In the genomic region with DNA sequence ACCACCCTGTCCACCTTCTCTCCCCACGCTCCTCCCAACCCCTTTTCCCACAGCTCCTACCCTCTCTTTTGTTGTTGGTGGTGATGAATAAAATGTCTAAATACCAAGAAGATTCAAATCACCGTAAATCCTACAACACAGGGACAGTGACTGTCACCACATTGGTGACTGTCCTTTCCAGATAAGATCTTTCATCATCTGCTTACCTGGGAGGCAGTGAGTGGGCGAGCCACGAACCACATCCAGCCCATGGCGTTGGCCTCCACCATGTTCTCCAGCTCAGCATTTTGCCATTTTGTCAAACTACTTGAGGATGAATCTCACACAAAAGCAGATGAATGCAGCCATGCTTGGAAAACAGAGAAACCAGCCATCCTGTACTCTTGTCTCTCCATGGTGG, we compare ENCODE assay signal across 20 cellular contexts. TPM values are rescaled to one million over a fixed set of nuclear protein-coding genes. Genes with fewer than 3 reads are reported as not detected.
DNase-seq lines count a peak whose midpoint lies in the region; ATAC-seq, FAIRE-seq and TF ChIP-seq lines count a peak whose summit lies in the region.
"Had no signal": no experiment of that assay in that cellular context is flagged by ENCODE, and none has a peak within 500 bp of the region (broad histone marks: within the 10 kb centered on the region; RNA-seq: fewer than 3 reads in every experiment).

No MANE protein-coding gene starts in this region.

- H3K36me3 ChIP-seq in BLaER1 (no peaks in the 10 kb centered on the region), H1 (ENCODE audit: control insufficient read depth in 2 of 4, insufficient read depth in 4 of 4, low read length in 3 of 4) (no peaks in the 10 kb centered on the region)
- H3K36me3 ChIP-seq: breast epithelium, esophagus muscularis mucosa, left lung, Peyer's patch had no signal

- no peak overlapping the region for H4K5ac ChIP-seq in H1 (ENCODE audit: insufficient read length, low read depth, low read length)

- H3K9me3 Mint-ChIP-seq in CD4-positive, alpha-beta T cell: no peaks in the 10 kb centered on the region
- no peaks in the 10 kb centered on the region for H3K9me3 Mint-ChIP-seq in activated CD8-positive, alpha-beta T cell treated with anti-CD3 and anti-CD28 coated beads for 36 hours

- no peaks in the 10 kb centered on the region for H3K79me2 ChIP-seq in H1 (ENCODE audit: control insufficient read depth in 1 of 2, insufficient read depth in 2 of 2, low read length in 2 of 2)

- no peaks in the 10 kb centered on the region for H3K79me1 ChIP-seq in H1 (ENCODE audit: low read depth, low read length)

- no peak overlapping the region for H2BK120ac ChIP-seq in H1 (replicated peaks; ENCODE audit: low read depth, low read length)

- H3K56ac ChIP-seq in H1 (replicated peaks; ENCODE audit: insufficient read length, low read depth, low read length): no peak overlapping the region

- H2BK5ac ChIP-seq in H1 (ENCODE audit: low read depth, low read length): no peak overlapping the region

- no peak overlapping the region for H3K23ac ChIP-seq in H1 (ENCODE audit: insufficient read length)

- no peak overlapping the region for H2AK5ac ChIP-seq in H1 (ENCODE audit: low read depth, low read length)

- H3K18ac ChIP-seq in H1 (ENCODE audit: extremely low read depth, low read length): no peak overlapping the region

- no peaks in the 10 kb centered on the region for H3K9me3 ChIP-seq in BLaER1
- no peaks in the 10 kb centered on the region for H3K9me3 ChIP-seq in CD4-positive, alpha-beta T cell (ENCODE audit: control insufficient read depth, low read length)
- H3K9me3 ChIP-seq in H1 (ENCODE audit: insufficient read depth in 2 of 2, low read depth in 1 of 2, low read length in 1 of 2): no peaks in the 10 kb centered on the region
- H3K9me3 ChIP-seq: breast epithelium, esophagus muscularis mucosa, left lung, mucosa of descending colon, Peyer's patch, SK-N-SH had no signal

- H3K9ac ChIP-seq in BLaER1: no peak overlapping the region
- H3K9ac ChIP-seq in H1 (replicated peaks in 1 of 4; ENCODE audit: extremely low read depth in 1 of 4, low read depth in 3 of 4, low read length in 3 of 4): no peak overlapping the region
- H3K9ac ChIP-seq: SK-N-SH had no signal

- H3K27me3 ChIP-seq in BLaER1 (no peaks in the 10 kb centered on the region), H1 (replicated peaks in 1 of 4; ENCODE audit: control insufficient read depth in 3 of 4, extremely low read depth in 1 of 4, insufficient read depth in 3 of 4, low read length in 3 of 4) (no peaks in the 10 kb centered on the region)
- no peaks in the 10 kb centered on the region for H3K27me3 ChIP-seq in CD4-positive, alpha-beta T cell (ENCODE audit: control insufficient read depth, insufficient read depth, low read length)
- H3K27me3 ChIP-seq: breast epithelium, Peyer's patch had no signal

- no peak for FAIRE-seq in H1 (lab: Jason Lieb, UNC)

- no peak for TF ChIP-seq CTCF in CD4-positive, alpha-beta T cell (IDR thresholded peaks at IDR 0.05)
- no peak for TF ChIP-seq CTCF in activated CD8-positive, alpha-beta T cell treated with anti-CD3 and anti-CD28 coated beads for 36 hours (IDR thresholded peaks at IDR 0.05)
- no peak for TF ChIP-seq CTCF in H1 (IDR thresholded peaks at IDR 0.05; ENCODE audit: control extremely low read depth in 1 of 3, insufficient read depth in 1 of 3, low read depth in 1 of 3, low read length in 3 of 3)

- H3K4ac ChIP-seq in H1 (replicated peaks; ENCODE audit: insufficient read length, low read depth, low read length): no peak overlapping the region

- H3K4me2 ChIP-seq in BLaER1: peak overlapping the region; percentile 79
- no peak overlapping the region for H3K4me2 ChIP-seq in H1 (ENCODE audit: insufficient read depth in 1 of 2, low read depth in 2 of 2, low read length in 2 of 2)
- H3K4me2 ChIP-seq: SK-N-SH had no signal

- H4K20me1 ChIP-seq in BLaER1 (no peaks in the 10 kb centered on the region), H1 (replicated peaks in 1 of 2; ENCODE audit: control insufficient read depth in 1 of 2, insufficient read depth in 2 of 2, low read length in 2 of 2) (no peaks in the 10 kb centered on the region)

- peaks cover 23% of the 10 kb centered on the region for H3K4me1 Mint-ChIP-seq in CD4-positive, alpha-beta T cell (ENCODE audit: low read depth)
- peaks cover 47% of the 10 kb centered on the region for H3K4me1 Mint-ChIP-seq in activated CD8-positive, alpha-beta T cell treated with anti-CD3 and anti-CD28 coated beads for 36 hours (ENCODE audit: low read depth)

- H3K14ac ChIP-seq in H1 (ENCODE audit: insufficient read length): no peak overlapping the region

- H2BK12ac ChIP-seq in H1 (ENCODE audit: low read depth, low read length): no peak overlapping the region

- no peak overlapping the region for H2BK20ac ChIP-seq in H1 (ENCODE audit: low read length)

- DNase-seq in CD4-positive, alpha-beta T cell: no peak
- peak; percentile 85 for DNase-seq in activated CD8-positive, alpha-beta T cell treated with anti-CD3 and anti-CD28 coated beads for 36 hours
- DNase-seq in H1 (ENCODE audit: low read depth in 1 of 2, low spot score in 2 of 2) (no peak), NCI-H187 (lab: John Stamatoyannopoulos, UW) (no peak), GM19240 (ENCODE audit: insufficient read length, low spot score) (no peak)
- DNase-seq: activated CD8-positive, alpha-beta memory T cell treated with anti-CD3 and anti-CD28 coated beads for 24 hours; dorsolateral prefrontal cortex; Karpas-422; mucosa of descending colon; NCI-H1105; NCI-H748 treated with DMSO at 0.1 percent for 48 hours; Peyer's patch; SK-N-SH; trophoblast cell had no signal

- TF ChIP-seq EP300 in H1 (IDR thresholded peaks at IDR 0.05; ENCODE audit: borderline replicate concordance in 1 of 2, low read depth in 2 of 2, low read length in 2 of 2): no peak

- H3K36me3 Mint-ChIP-seq in CD4-positive, alpha-beta T cell (ENCODE audit: low read depth): no peaks in the 10 kb centered on the region
- no peaks in the 10 kb centered on the region for H3K36me3 Mint-ChIP-seq in activated CD8-positive, alpha-beta T cell treated with anti-CD3 and anti-CD28 coated beads for 36 hours (ENCODE audit: low read depth)

- CTCF ChIA-PET in CD4-positive, alpha-beta T cell (lab: Charles Lee): no interaction called here
- CTCF ChIA-PET in activated CD8-positive, alpha-beta T cell treated with anti-CD3 and anti-CD28 coated beads for 36 hours (lab: Charles Lee): interaction anchor here (0.6 to 8.4 kb wide), 4 partner anchors 15 to 41 kb away, joined by 3 to 73 read pairs (median 3); no protein-coding TSS in a partner anchor
- CTCF ChIA-PET in H1 (lab: Charles Lee; ENCODE audit: partially characterized antibody): interaction anchor here (0.9 to 2.8 kb wide), 6 partner anchors 9 to 211 kb away, joined by 3 to 11 read pairs (median 6); a partner anchor contains a TSS

- no peak overlapping the region for H4K8ac ChIP-seq in H1 (ENCODE audit: extremely low read depth, insufficient read depth, low read length)

- TF ChIP-seq RAD21 in H1 (IDR thresholded peaks at IDR 0.05 in 1 of 2, conservative IDR thresholded peaks at IDR 0.05 in 1 of 2; ENCODE audit: low read depth in 2 of 2, low read length in 2 of 2): no peak

- H3K27ac Mint-ChIP-seq in CD4-positive, alpha-beta T cell: no peak overlapping the region
- H3K27ac Mint-ChIP-seq in activated CD8-positive, alpha-beta T cell treated with anti-CD3 and anti-CD28 coated beads for 36 hours: peak overlapping the region; percentile 81

- H3K27ac ChIP-seq in BLaER1 (peak overlapping the region; percentile 32; the same call in 1 of the 2 replicates), H1 (ENCODE audit: low read depth, low read length) (no peak overlapping the region)
- H3K27ac ChIP-seq in CD4-positive, alpha-beta T cell (ENCODE audit: low read depth, low read length): no peak overlapping the region
- H3K27ac ChIP-seq: breast epithelium had no signal

- H3K4me3 Mint-ChIP-seq in CD4-positive, alpha-beta T cell: no peak overlapping the region
- no peak overlapping the region for H3K4me3 Mint-ChIP-seq in activated CD8-positive, alpha-beta T cell treated with anti-CD3 and anti-CD28 coated beads for 36 hours

- no peak overlapping the region for H2AFZ ChIP-seq in H1 (ENCODE audit: low read length)

- TF ChIP-seq POLR2A in H1 (IDR thresholded peaks at IDR 0.05; ENCODE audit: control extremely low read depth in 1 of 2, low read depth in 2 of 2, low read length in 2 of 2): no peak

- WGBS in H1 (ENCODE audit: extremely low coverage in 1 of 2, insufficient coverage in 1 of 2, insufficient read length in 1 of 2, insufficient replicate concordance in 2 of 2, low coverage in 1 of 2, low lambda C conversion rate in 2 of 2, missing lambda C conversion rate in 1 of 2), 2 experiments: 71% methylated on average over 5 of the region's 5 CpGs; no CpG with 5 or more reads in 1 of the 2 experiments

- no peaks in the 10 kb centered on the region for H3K23me2 ChIP-seq in H1 (ENCODE audit: low read depth, low read length)

- H3K4me1 ChIP-seq in BLaER1: peaks cover 74% of the 10 kb centered on the region
- peaks cover 0 to 2% (median 0%) of the 10 kb centered on the region in 4 experiments; a peak in 1 of 7 replicates for H3K4me1 ChIP-seq in H1 (replicated peaks in 1 of 4; ENCODE audit: control insufficient read depth in 3 of 4, insufficient read depth in 4 of 4, low read length in 3 of 4)
- H3K4me1 ChIP-seq: breast epithelium had no signal

- H4K91ac ChIP-seq in H1 (replicated peaks; ENCODE audit: insufficient read length, low read length): no peak overlapping the region

- no peak overlapping the region for H3K4me3 ChIP-seq in BLaER1
- H3K4me3 ChIP-seq in H1 (ENCODE audit: extremely low read depth in 1 of 4, insufficient read depth in 2 of 4, low read depth in 3 of 4, low read length in 4 of 4): no peak overlapping the region
- H3K4me3 ChIP-seq: breast epithelium, dorsolateral prefrontal cortex, esophagus muscularis mucosa, left lung, mucosa of descending colon, Peyer's patch had no signal

- intact Hi-C loops in CD4-positive, alpha-beta T cell (cut with DNase I, micrococcal nuclease): no loop called here
- intact Hi-C loops in activated CD8-positive, alpha-beta T cell treated with anti-CD3 and anti-CD28 coated beads for 36 hours (cut with micrococcal nuclease): no loop called here

- no peaks in the 10 kb centered on the region for H3K27me3 Mint-ChIP-seq in CD4-positive, alpha-beta T cell
- H3K27me3 Mint-ChIP-seq in activated CD8-positive, alpha-beta T cell treated with anti-CD3 and anti-CD28 coated beads for 36 hours: no peaks in the 10 kb centered on the region

- H2BK15ac ChIP-seq in H1 (ENCODE audit: low read length): 0 out of 2 replicates have a peak overlapping the region, but pooled peaks have one; percentile 25

- peak; percentile 58 for ATAC-seq in CD4-positive, alpha-beta T cell (ENCODE audit: poor library complexity)
- peak; percentile 74 for ATAC-seq in activated CD8-positive, alpha-beta T cell treated with anti-CD3 and anti-CD28 coated beads for 36 hours
- ATAC-seq in HG02610 (IDR thresholded peaks at IDR 0.05; ENCODE audit: unreplicated experiment) (no peak), GM18861 (IDR thresholded peaks at IDR 0.05; ENCODE audit: unreplicated experiment) (no peak)
- ATAC-seq: left lung, mucosa of descending colon had no signal

- POLR2A ChIA-PET in CD4-positive, alpha-beta T cell (lab: Charles Lee): interaction anchor here (0.8 kb wide), 1 partner anchor 11 kb away, joined by 3 read pairs; no protein-coding TSS in a partner anchor
- POLR2A ChIA-PET in activated CD8-positive, alpha-beta T cell treated with anti-CD3 and anti-CD28 coated beads for 36 hours (lab: Charles Lee): interaction anchor here (0.6 to 1.5 kb wide), 7 partner anchors 8 to 119 kb away, joined by 3 to 7 read pairs (median 4); no protein-coding TSS in a partner anchor
- POLR2A ChIA-PET in H1 (lab: Charles Lee; ENCODE audit: partially characterized antibody): no interaction called here

RNA-seq across cellular contexts. Expression of a gene that starts 6.7 kb away (rescaled TPM):
- total RNA-seq in CD4-positive, alpha-beta T cell: 100 to 1,000 TPM; 134 to 138 TPM
- 10 to 100 TPM; 33.2 to 33.4 TPM for total RNA-seq in activated CD8-positive, alpha-beta T cell treated with anti-CD3 and anti-CD28 coated beads for 36 hours
- not detected in 2 replicates for total RNA-seq in H1 (2021; fragmentation: NEBNext Ultra II Directional; extraction: Animal tissue kit (Norgen Biotek cat#: 25700))
- polyA plus RNA-seq in H1 (2011; rRNA removed): 0.08 and 0.09 TPM in 2 replicates
- polyA plus RNA-seq in H1 (2011; cell fraction: cytosol; rRNA removed): 0.43 TPM
- polyA plus RNA-seq in H1 (2011; cell fraction: nucleus; rRNA removed): 0.16 TPM
- 0.07 to 0.11 TPM in 2 of 4 replicates, not detected in the others for polyA plus RNA-seq in H1 (2012, experiment 1 of 2)
- polyA plus RNA-seq in H1 (2012, experiment 2 of 2): not detected
- polyA plus RNA-seq in H1 (2013, experiment 1 of 2): 0.02 TPM
- polyA plus RNA-seq in H1 (2013, experiment 2 of 2): 0.04 TPM
- polyA minus RNA-seq in H1 (2011; rRNA and poly(A)+ RNA removed): 0.10 TPM in 1 of 2 replicates, not detected in the other
- not detected for polyA minus RNA-seq in H1 (2011; cell fraction: cytosol; rRNA and poly(A)+ RNA removed)
- polyA minus RNA-seq in H1 (2011; cell fraction: nucleus; rRNA and poly(A)+ RNA removed): not detected

RNA-seq across cellular contexts. Expression of a gene that starts 31.6 kb away (rescaled TPM):
- total RNA-seq in CD4-positive, alpha-beta T cell: 100 to 1,000 TPM; 174 to 180 TPM
- 100 to 1,000 TPM; 699 to 717 TPM for total RNA-seq in activated CD8-positive, alpha-beta T cell treated with anti-CD3 and anti-CD28 coated beads for 36 hours
- 2.1 and 2.3 TPM in 2 replicates for total RNA-seq in H1 (2021; fragmentation: NEBNext Ultra II Directional; extraction: Animal tissue kit (Norgen Biotek cat#: 25700))
- 4.3 and 6.1 TPM in 2 replicates for polyA plus RNA-seq in H1 (2011; rRNA removed)
- polyA plus RNA-seq in H1 (2011; cell fraction: cytosol; rRNA removed): 1.5 TPM
- polyA plus RNA-seq in H1 (2011; cell fraction: nucleus; rRNA removed): 6.4 TPM
- polyA plus RNA-seq in H1 (2012, experiment 1 of 2): 1.6 to 3.7 TPM (median 2.8 TPM) in 4 replicates
- polyA plus RNA-seq in H1 (2012, experiment 2 of 2): 1.8 TPM
- polyA plus RNA-seq in H1 (2013, experiment 1 of 2): 4.4 TPM
- polyA plus RNA-seq in H1 (2013, experiment 2 of 2): 4.1 TPM
- 1.7 and 2.9 TPM in 2 replicates for polyA minus RNA-seq in H1 (2011; rRNA and poly(A)+ RNA removed)
- 3.2 TPM for polyA minus RNA-seq in H1 (2011; cell fraction: cytosol; rRNA and poly(A)+ RNA removed)
- polyA minus RNA-seq in H1 (2011; cell fraction: nucleus; rRNA and poly(A)+ RNA removed): 3.7 TPM

Comparison
In these comparisons a context has a peak if more than half of its experiments do, and no peak if none do; other contexts are left out.
1. ATAC-seq: peak in CD4-positive, alpha-beta T cell (single experiment) and activated CD8-positive, alpha-beta T cell treated with anti-CD3 and anti-CD28 coated beads for 36 hours (single experiment); none in HG02610 (single experiment) and GM18861 (single experiment).
2. RNA of a gene that starts 6.7 kb away (total RNA-seq): 134 to 138 TPM in CD4-positive, alpha-beta T cell and 33.2 to 33.4 TPM in activated CD8-positive, alpha-beta T cell treated with anti-CD3 and anti-CD28 coated beads for 36 hours; not detected in H1; every median in the first group is over 10 times any median in the second.
3. RNA of a gene that starts 31.6 kb away (total RNA-seq): 699 to 717 TPM in activated CD8-positive, alpha-beta T cell treated with anti-CD3 and anti-CD28 coated beads for 36 hours and 174 to 180 TPM in CD4-positive, alpha-beta T cell; 2.1 to 2.3 TPM in H1; every median in the first group is over 10 times any median in the second.